Comparison of ENCODE assay signal across 1 cellular context in the genomic region with DNA sequence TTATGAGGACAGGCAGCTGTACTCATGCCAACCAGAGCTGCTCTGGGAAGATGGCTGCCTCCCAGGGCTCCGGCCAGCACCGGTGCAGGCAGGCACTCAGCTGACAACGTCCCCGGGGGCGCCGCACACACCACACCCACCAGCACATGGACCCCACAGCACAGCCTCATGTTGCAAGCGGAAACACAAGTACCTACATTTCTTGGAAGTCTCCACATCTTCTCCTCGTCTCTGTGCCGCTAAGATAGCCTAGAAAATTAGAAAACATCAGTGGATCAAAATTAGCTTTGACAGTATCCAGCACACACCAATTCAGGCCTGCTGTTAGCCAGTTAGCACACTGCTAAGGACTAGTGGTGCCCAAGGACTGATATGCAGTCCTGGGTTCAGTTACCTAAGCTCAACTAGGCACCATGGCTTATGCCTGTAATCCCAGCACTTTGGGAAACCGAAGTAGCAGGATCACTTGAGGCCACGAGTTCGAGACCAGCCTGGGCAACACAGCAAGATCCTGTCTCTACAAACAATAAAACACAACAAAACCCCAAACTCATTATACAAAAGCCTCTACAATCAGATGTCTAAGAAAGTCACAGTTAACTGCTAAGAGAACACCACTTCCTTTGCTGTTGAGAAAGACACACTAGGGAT.
TF ChIP-seq lines count a peak whose summit lies in the region.

No MANE protein-coding gene starts in this region.

TF ChIP-seq in A549, 52 proteins besides CTCF, POLR2A, EP300 and RAD21 (continued from another document):
- no peak for TF ChIP-seq NPAS2 (CRISPR knock-in tag; IDR thresholded peaks at IDR 0.05; ENCODE audit: borderline replicate concordance)
